Comparison of ENCODE assay signal across 14 cellular contexts in the genomic region with DNA sequence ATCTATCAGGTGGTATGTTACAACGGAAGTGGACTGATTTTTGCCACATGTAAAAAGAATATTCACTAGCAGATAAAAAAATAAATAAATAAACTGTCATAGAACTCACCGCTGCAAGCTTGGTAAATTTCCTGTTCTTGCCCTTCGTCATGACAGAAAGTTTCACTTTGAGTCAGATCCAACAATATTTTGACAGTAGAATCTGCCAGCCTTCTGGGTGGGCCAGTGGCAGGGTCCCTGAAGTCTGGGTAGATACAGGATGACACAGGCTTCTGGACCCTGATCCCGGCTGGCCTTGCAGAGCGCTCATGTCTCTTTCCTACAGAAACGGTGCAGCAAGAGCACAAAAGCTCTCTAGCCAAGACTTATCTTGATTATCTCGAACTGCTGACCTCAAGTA.
DNase-seq lines count a peak whose midpoint lies in the region; ATAC-seq and TF ChIP-seq lines count a peak whose summit lies in the region.
"Had no signal": no experiment of that assay in that cellular context is flagged by ENCODE, and none has a peak within 500 bp of the region (broad histone marks: within the 10 kb centered on the region; RNA-seq: fewer than 3 reads in every experiment).

No MANE protein-coding gene starts in this region.

- H4K5ac ChIP-seq in H9 (ENCODE audit: insufficient read length, low read depth, low read length): no peak overlapping the region

- H3K36me3 Mint-ChIP-seq in activated CD4-positive, alpha-beta memory T cell treated with anti-CD3 and anti-CD28 coated beads, Interleukin-2, amount 10 ng/mL, durations not matched to agents 7 days and 5 days (ENCODE audit: low read depth): no peaks in the 10 kb centered on the region
- H3K36me3 Mint-ChIP-seq in activated CD4-positive, alpha-beta memory T cell treated with anti-CD3 and anti-CD28 coated beads for 36 hours: no peaks in the 10 kb centered on the region
- H3K36me3 Mint-ChIP-seq in effector memory CD8-positive, alpha-beta T cell (ENCODE audit: insufficient read depth): no peaks in the 10 kb centered on the region
- no peaks in the 10 kb centered on the region for H3K36me3 Mint-ChIP-seq in H9 (ENCODE audit: insufficient read depth in 1 of 3, low read depth in 3 of 3)

- H2AK5ac ChIP-seq in H9 (ENCODE audit: insufficient read length, low read length): no peak overlapping the region

- no peaks in the 10 kb centered on the region for H3K9me3 ChIP-seq in H9 (ENCODE audit: control insufficient read depth, low read depth, low read length)
- H3K9me3 ChIP-seq: body of pancreas, heart right ventricle, upper lobe of left lung had no signal

- H3K9me3 Mint-ChIP-seq in activated CD4-positive, alpha-beta memory T cell treated with anti-CD3 and anti-CD28 coated beads, Interleukin-2, amount 10 ng/mL, durations not matched to agents 7 days and 5 days: no peaks in the 10 kb centered on the region
- no peaks in the 10 kb centered on the region for H3K9me3 Mint-ChIP-seq in activated CD4-positive, alpha-beta memory T cell treated with anti-CD3 and anti-CD28 coated beads for 36 hours
- no peaks in the 10 kb centered on the region for H3K9me3 Mint-ChIP-seq in effector memory CD8-positive, alpha-beta T cell
- H3K9me3 Mint-ChIP-seq in H9: no peaks in the 10 kb centered on the region; a peak in 1 of 5 replicates
- H3K9me3 Mint-ChIP-seq: activated B cell treated with CpG ODN at 0.5 μM for 24 hours had no signal

- no peak overlapping the region for H4K8ac ChIP-seq in H9 (replicated peaks; ENCODE audit: insufficient read length, low read depth, low read length)

- H3K14ac ChIP-seq in H9 (ENCODE audit: insufficient read depth, low read length): no peak overlapping the region

- WGBS in H9 (ENCODE audit: extremely low coverage, insufficient read length, low lambda C conversion rate): no CpG with 5 or more reads among the region's 7 CpGs

- DNase-seq in activated CD4-positive, alpha-beta memory T cell treated with anti-CD3 and anti-CD28 coated beads, Interleukin-2, amount 10 ng/mL, durations not matched to agents 7 days and 5 days: peak; percentile 21
- no peak for DNase-seq in activated CD4-positive, alpha-beta memory T cell treated with anti-CD3 and anti-CD28 coated beads for 36 hours
- no peak for DNase-seq in effector memory CD8-positive, alpha-beta T cell
- no peak for DNase-seq in H9
- DNase-seq in DMS79 (lab: John Stamatoyannopoulos, UW): no peak
- DNase-seq: activated B cell treated with CpG ODN at 0.5 μM for 24 hours; activated effector memory CD4-positive, alpha-beta T cell treated with anti-CD3 and anti-CD28 coated beads, Interleukin-2, amount 50 U/mL, for 16 hours; body of pancreas; heart right ventricle; stimulated activated CD4-positive, alpha-beta T cell treated with anti-CD3 and anti-CD28 coated beads, Interleukin-12 subunit alpha, Interleukin-12 subunit beta, amount 100 ng/mL, for 4 hours; upper lobe of left lung had no signal

- H3K18ac ChIP-seq in H9 (ENCODE audit: insufficient read length, low read depth, low read length): no peak overlapping the region

- ATAC-seq in GM21576 (IDR thresholded peaks at IDR 0.05; ENCODE audit: unreplicated experiment) (peak; percentile 84), HG03196 (IDR thresholded peaks at IDR 0.05; ENCODE audit: unreplicated experiment) (peak; percentile 57), esophagus mucosa (no peak)
- ATAC-seq in effector memory CD8-positive, alpha-beta T cell (replicated peaks): peak; percentile 29
- ATAC-seq: body of pancreas, heart right ventricle had no signal

- intact Hi-C loops in activated CD4-positive, alpha-beta memory T cell treated with anti-CD3 and anti-CD28 coated beads for 36 hours (cut with micrococcal nuclease): no loop called here

- H3K4me1 Mint-ChIP-seq in activated CD4-positive, alpha-beta memory T cell treated with anti-CD3 and anti-CD28 coated beads, Interleukin-2, amount 10 ng/mL, durations not matched to agents 7 days and 5 days: peaks cover 17% of the 10 kb centered on the region
- H3K4me1 Mint-ChIP-seq in activated CD4-positive, alpha-beta memory T cell treated with anti-CD3 and anti-CD28 coated beads for 36 hours (ENCODE audit: low read depth): peaks cover 5% of the 10 kb centered on the region
- peaks cover 7 to 11% of the 10 kb centered on the region in 2 donors for H3K4me1 Mint-ChIP-seq in effector memory CD8-positive, alpha-beta T cell (ENCODE audit: low read depth in 2 of 2)
- H3K4me1 Mint-ChIP-seq in H9: no peaks in the 10 kb centered on the region
- H3K4me1 Mint-ChIP-seq: activated B cell treated with CpG ODN at 0.5 μM for 24 hours had no signal

- CTCF ChIA-PET in activated CD4-positive, alpha-beta memory T cell treated with anti-CD3 and anti-CD28 coated beads, Interleukin-2, amount 10 ng/mL, durations not matched to agents 7 days and 5 days (lab: Charles Lee): interaction anchor here (0.9 to 1.0 kb wide), 2 partner anchors 9 to 21 kb away, joined by 3 to 4 read pairs; no protein-coding TSS in a partner anchor
- CTCF ChIA-PET in activated CD4-positive, alpha-beta memory T cell treated with anti-CD3 and anti-CD28 coated beads for 36 hours (lab: Charles Lee): interaction anchor here (1.1 to 1.4 kb wide), 2 partner anchors 21 to 194 kb away, joined by 3 to 5 read pairs; no protein-coding TSS in a partner anchor

- no peak overlapping the region for H3K4me2 ChIP-seq in H9 (ENCODE audit: insufficient read depth, insufficient read length, low read length)

- no peak overlapping the region for H3K56ac ChIP-seq in H9 (ENCODE audit: insufficient read length, low read depth, low read length)

- no peaks in the 10 kb centered on the region for H4K20me1 ChIP-seq in H9 (ENCODE audit: control insufficient read depth, insufficient read depth, insufficient read length)

- H3K27ac ChIP-seq in H9 (ENCODE audit: insufficient read length, low read depth, low read length): no peak overlapping the region
- H3K27ac ChIP-seq: body of pancreas, heart right ventricle, upper lobe of left lung had no signal

- no peak overlapping the region for H2BK20ac ChIP-seq in H9 (ENCODE audit: low read depth, low read length, poor library complexity, severe bottlenecking)

- no peaks in the 10 kb centered on the region for H3K79me1 ChIP-seq in H9 (ENCODE audit: insufficient read depth, low read depth, low read length, poor library complexity, severe bottlenecking)

- no peak overlapping the region for H2BK5ac ChIP-seq in H9 (ENCODE audit: insufficient read length, low read length)

- H2BK120ac ChIP-seq in H9 (ENCODE audit: low read depth, low read length, poor library complexity, severe bottlenecking): no peak overlapping the region

- H3K27me3 Mint-ChIP-seq in activated CD4-positive, alpha-beta memory T cell treated with anti-CD3 and anti-CD28 coated beads, Interleukin-2, amount 10 ng/mL, durations not matched to agents 7 days and 5 days: peaks cover 6% of the 10 kb centered on the region
- no peaks in the 10 kb centered on the region for H3K27me3 Mint-ChIP-seq in activated CD4-positive, alpha-beta memory T cell treated with anti-CD3 and anti-CD28 coated beads for 36 hours
- H3K27me3 Mint-ChIP-seq in effector memory CD8-positive, alpha-beta T cell: peaks cover 0 to 9% of the 10 kb centered on the region in 2 donors
- H3K27me3 Mint-ChIP-seq in H9 (ENCODE audit: low read depth): peaks cover 2% of the 10 kb centered on the region; the same call in 1 of the 2 replicates
- H3K27me3 Mint-ChIP-seq: activated B cell treated with CpG ODN at 0.5 μM for 24 hours had no signal

- no peak overlapping the region for H2AFZ ChIP-seq in H9 (ENCODE audit: low read length)

- no peak for TF ChIP-seq CTCF in H9 (conservative IDR thresholded peaks at IDR 0.05)

- no peak overlapping the region for H4K91ac ChIP-seq in H9 (ENCODE audit: insufficient read length, low read depth, low read length)

- no peak overlapping the region for H3K23ac ChIP-seq in H9 (ENCODE audit: insufficient read length, low read depth, low read length)

- no peak overlapping the region for H3T11ph ChIP-seq in H9 (ENCODE audit: low read length)

- no peaks in the 10 kb centered on the region for H3K23me2 ChIP-seq in H9 (ENCODE audit: insufficient read length, low read depth, low read length, poor library complexity, severe bottlenecking)

- H3K27me3 ChIP-seq in H9 (ENCODE audit: insufficient read depth, low read length): no peaks in the 10 kb centered on the region
- H3K27me3 ChIP-seq: body of pancreas, heart right ventricle, upper lobe of left lung had no signal

- H3K27ac Mint-ChIP-seq in activated CD4-positive, alpha-beta memory T cell treated with anti-CD3 and anti-CD28 coated beads, Interleukin-2, amount 10 ng/mL, durations not matched to agents 7 days and 5 days: no peak overlapping the region
- no peak overlapping the region for H3K27ac Mint-ChIP-seq in activated CD4-positive, alpha-beta memory T cell treated with anti-CD3 and anti-CD28 coated beads for 36 hours
- peak overlapping the region; percentile 72 to 85 for H3K27ac Mint-ChIP-seq in effector memory CD8-positive, alpha-beta T cell
- H3K27ac Mint-ChIP-seq in H9: no peak overlapping the region
- H3K27ac Mint-ChIP-seq: activated B cell treated with CpG ODN at 0.5 μM for 24 hours had no signal

- no peaks in the 10 kb centered on the region for H3K4me1 ChIP-seq in H9 (ENCODE audit: insufficient read depth, low read length)
- H3K4me1 ChIP-seq: body of pancreas, heart right ventricle, upper lobe of left lung had no signal

- no peak overlapping the region for H3K4ac ChIP-seq in H9 (ENCODE audit: low read depth, low read length)

- H3K4me3 Mint-ChIP-seq in activated CD4-positive, alpha-beta memory T cell treated with anti-CD3 and anti-CD28 coated beads, Interleukin-2, amount 10 ng/mL, durations not matched to agents 7 days and 5 days: no peak overlapping the region
- H3K4me3 Mint-ChIP-seq in activated CD4-positive, alpha-beta memory T cell treated with anti-CD3 and anti-CD28 coated beads for 36 hours: no peak overlapping the region
- peak overlapping the region; percentile 49 to 64 for H3K4me3 Mint-ChIP-seq in effector memory CD8-positive, alpha-beta T cell
- H3K4me3 Mint-ChIP-seq in H9: no peak overlapping the region
- H3K4me3 Mint-ChIP-seq: activated B cell treated with CpG ODN at 0.5 μM for 24 hours had no signal

- H2BK15ac ChIP-seq in H9 (ENCODE audit: low read depth, low read length): no peak overlapping the region

- no peak overlapping the region for H2BK12ac ChIP-seq in H9 (ENCODE audit: insufficient read length, low read depth, low read length)

- H3K9ac ChIP-seq in H9 (ENCODE audit: extremely low read depth, insufficient read length, low read length): no peak overlapping the region

- no peaks in the 10 kb centered on the region for H3K79me2 ChIP-seq in H9 (ENCODE audit: insufficient read depth, low read length)

- POLR2A ChIA-PET in activated CD4-positive, alpha-beta memory T cell treated with anti-CD3 and anti-CD28 coated beads, Interleukin-2, amount 10 ng/mL, durations not matched to agents 7 days and 5 days (lab: Charles Lee): no interaction called here
- POLR2A ChIA-PET in activated CD4-positive, alpha-beta memory T cell treated with anti-CD3 and anti-CD28 coated beads for 36 hours (lab: Charles Lee): no interaction called here

Comparison
In these comparisons a context has a peak if more than half of its experiments do, and no peak if none do; other contexts are left out.
1. H3K27ac Mint-ChIP-seq: peak in effector memory CD8-positive, alpha-beta T cell (2 of 2); none in activated CD4-positive, alpha-beta memory T cell treated with anti-CD3 and anti-CD28 coated beads, Interleukin-2, amount 10 ng/mL, durations not matched to agents 7 days and 5 days (single experiment), activated CD4-positive, alpha-beta memory T cell treated with anti-CD3 and anti-CD28 coated beads for 36 hours (single experiment) and H9 (0 of 3).
2. H3K4me3 Mint-ChIP-seq: peak in effector memory CD8-positive, alpha-beta T cell (2 of 2); none in activated CD4-positive, alpha-beta memory T cell treated with anti-CD3 and anti-CD28 coated beads, Interleukin-2, amount 10 ng/mL, durations not matched to agents 7 days and 5 days (single experiment), activated CD4-positive, alpha-beta memory T cell treated with anti-CD3 and anti-CD28 coated beads for 36 hours (single experiment) and H9 (0 of 2).